23 cellular contexts compared by ENCODE assay signal in genomic region chr1:29361686-29362085, GRCh38.
"Had no signal": no experiment of that assay in that cellular context is flagged by ENCODE, and none has a peak within 500 bp of the region (broad histone marks: within the 10 kb centered on the region; RNA-seq: fewer than 3 reads in every experiment).

No MANE protein-coding gene starts in this region.

- H3K27me3 ChIP-seq: neural progenitor cell, right atrium auricular region, thyroid gland had no signal

- H3K36me3 Mint-ChIP-seq: mesothelial cell of epicardium; naive B cell; natural killer cell treated with Interleukin-12 subunit alpha and Interleukin-12 subunit beta and Interleukin-15 and Interleukin-18, amount 100 ng/mL, for 72 hours; neural progenitor cell; type B pancreatic cell had no signal

- H3K4me1 Mint-ChIP-seq: naive B cell had no signal

- H2AFZ ChIP-seq: neural progenitor cell had no signal

- H3K27ac ChIP-seq: neural progenitor cell, prostate gland, right atrium auricular region, stomach, thyroid gland had no signal

- H3K27ac Mint-ChIP-seq: dendritic cell treated with granulocyte-macrophage colony-stimulating factor and Interleukin-4, amounts not matched to agents 40 ng/mL and 50 ng/mL, for 4 days; mesothelial cell of epicardium; natural killer cell treated with Interleukin-12 subunit alpha and Interleukin-12 subunit beta and Interleukin-15 and Interleukin-18, amount 100 ng/mL, for 72 hours; neural progenitor cell had no signal

- H3K9me3 ChIP-seq: mucosa of descending colon, prostate gland, right atrium auricular region, stomach, thyroid gland had no signal

- H3K9me3 Mint-ChIP-seq: dendritic cell treated with granulocyte-macrophage colony-stimulating factor and Interleukin-4, amounts not matched to agents 40 ng/mL and 50 ng/mL, for 4 days; mesothelial cell of epicardium; natural killer cell treated with Interleukin-12 subunit alpha and Interleukin-12 subunit beta and Interleukin-15 and Interleukin-18, amount 100 ng/mL, for 72 hours; neural progenitor cell; type B pancreatic cell had no signal

- H3K4me3 ChIP-seq: lung, mucosa of descending colon, neural progenitor cell, prostate gland, right atrium auricular region, smooth muscle cell, stomach, thyroid gland had no signal

- H3K4me1 ChIP-seq: neural progenitor cell, prostate gland, right atrium auricular region, stomach, thyroid gland had no signal

- H3K4me3 Mint-ChIP-seq: dendritic cell treated with granulocyte-macrophage colony-stimulating factor and Interleukin-4, amounts not matched to agents 40 ng/mL and 50 ng/mL, for 4 days; mesothelial cell of epicardium; naive B cell; natural killer cell treated with Interleukin-12 subunit alpha and Interleukin-12 subunit beta and Interleukin-15 and Interleukin-18, amount 100 ng/mL, for 72 hours; neural progenitor cell; type B pancreatic cell had no signal

- DNase-seq: effector memory CD4-positive, alpha-beta T cell; hypothalamus; kidney; mesenchymal stem cell; mucosa of descending colon; naive B cell; nucleus accumbens; stimulated activated CD4-positive, alpha-beta T cell treated with anti-CD3 and anti-CD28 coated beads, Interleukin-12 subunit alpha, Interleukin-12 subunit beta, amount 100 ng/mL, for 4 hours; stimulated activated CD4-positive, alpha-beta T cell treated with anti-CD3 and anti-CD28 coated beads, Interleukin-1b, Interleukin-23, amount 100 ng/mL, for 48 hours; stimulated activated CD4-positive, alpha-beta T cell treated with anti-CD3 and anti-CD28 coated beads, Interleukin-4, amount 100 ng/mL, for 1 hour; stimulated activated CD8-positive, alpha-beta memory T cell treated with anti-CD3 and anti-CD28 coated beads, Interleukin-4, amount 100 ng/mL, for 48 hours; stimulated activated naive CD4-positive, alpha-beta T cell treated with Interleukin-2 at 50 U/mL for 16 hours; stomach; thyroid gland had no signal

- H3K36me3 ChIP-seq: neural progenitor cell, prostate gland, right atrium auricular region, stomach, thyroid gland had no signal

- H3K4me2 ChIP-seq: neural progenitor cell, smooth muscle cell had no signal

- H3K9ac ChIP-seq: neural progenitor cell had no signal
